Comparison of ENCODE assay signal across 13 cellular contexts in the genomic region with DNA sequence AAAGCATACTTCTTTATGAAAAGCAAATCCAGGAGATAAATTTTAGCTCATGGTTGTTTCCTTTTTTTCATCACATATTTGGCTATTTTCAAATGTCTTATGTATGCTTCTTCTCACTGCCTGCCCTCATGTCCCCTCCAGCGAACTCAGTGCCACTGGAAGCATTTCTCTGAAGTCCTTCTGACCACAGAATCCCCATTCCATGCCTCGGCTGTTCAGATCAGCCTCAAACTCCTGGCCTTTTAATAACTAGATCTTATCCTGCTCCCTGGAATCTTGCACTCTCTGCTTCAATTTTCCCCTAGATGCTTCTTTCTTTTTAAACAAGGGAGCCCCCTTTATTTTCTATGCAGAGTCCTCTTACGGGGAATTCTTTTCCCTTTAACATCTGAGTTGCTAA. TPM values are rescaled to one million over a fixed set of nuclear protein-coding genes. Genes with fewer than 3 reads are reported as not detected.
A peak's percentile ranks its signal among the peaks of the same experiment; 100 is the strongest.
DNase-seq lines count a peak whose midpoint lies in the region; ATAC-seq and TF ChIP-seq lines count a peak whose summit lies in the region.
"Had no signal": no experiment of that assay in that cellular context is flagged by ENCODE, and none has a peak within 500 bp of the region (broad histone marks: within the 10 kb centered on the region; RNA-seq: fewer than 3 reads in every experiment).

No MANE protein-coding gene starts in this region.

- 50% methylated on average over 2 of the region's 3 CpGs; no CpG with 5 or more reads in 1 of the 2 experiments for WGBS in IMR-90 (ENCODE audit: extremely low coverage in 2 of 2, insufficient read length in 1 of 2), 2 experiments

- peaks cover 23 to 42% of the 10 kb centered on the region in 2 experiments; a peak in 3 of 4 replicates for H3K79me1 ChIP-seq in IMR-90 (ENCODE audit: low read depth in 1 of 2, low read length in 2 of 2)

- POLR2A ChIA-PET in IMR-90 (lab: Charles Lee; ENCODE audit: unreplicated experiment): no interaction called here

- no peak for TF ChIP-seq CTCF in IMR-90 (conservative IDR thresholded peaks at IDR 0.05; ENCODE audit: low read depth, low read length)

- H4K91ac ChIP-seq in IMR-90 (ENCODE audit: insufficient read depth, low read depth, low read length): no peak overlapping the region

- no peak for DNase-seq in IMR-90
- DNase-seq in myocyte (ENCODE audit: low read depth): peak; percentile 70
- no peak for DNase-seq in inferior parietal cortex (ENCODE audit: extremely low spot score)
- no peak for DNase-seq in medulla oblongata (ENCODE audit: extremely low spot score)
- DNase-seq in DMS79 treated with DMSO at 0.1 percent for 48 hours (lab: John Stamatoyannopoulos, UW): no peak
- no peak for DNase-seq in HAP-1 (ENCODE audit: low spot score in 2 of 2)
- DNase-seq: activated CD4-positive, alpha-beta T cell treated with anti-CD3 and anti-CD28 coated beads, Interleukin-2, amount 10 ng/mL, durations not matched to agents 7 days and 5 days; activated T-cell treated with anti-CD3 and anti-CD28 coated beads for 4 hours; NCI-H748 treated with DMSO at 0.1 percent for 48 hours; stimulated activated CD4-positive, alpha-beta T cell treated with anti-CD3 and anti-CD28 coated beads, Interleukin-4, amount 100 ng/mL, for 24 hours had no signal

- ATAC-seq in IMR-90 (ENCODE audit: low read depth): no peak

- CTCF ChIA-PET in IMR-90 (lab: Yijun Ruan, JAX): interaction anchor here (0.8 kb wide), 1 partner anchor 12 kb away, joined by 3 read pairs; no protein-coding TSS in a partner anchor

- H3K4ac ChIP-seq in IMR-90 (ENCODE audit: low read depth, low read length): 0 out of 2 replicates have a peak overlapping the region, but pooled peaks have one; percentile 17

- intact Hi-C loops in IMR-90 (cut with micrococcal nuclease): loop anchor here (2.0 kb wide), 1 partner anchor 28 kb away; no protein-coding TSS in a partner anchor

- H2AK5ac ChIP-seq in IMR-90 (ENCODE audit: low read depth, low read length): no peak overlapping the region

- H3K4me2 ChIP-seq in BLaER1 (peak overlapping the region; percentile 72), IMR-90 (ENCODE audit: low read depth, low read length) (no peak overlapping the region)

- H2AFZ ChIP-seq in IMR-90 (replicated peaks; ENCODE audit: low read length, poor library complexity): no peak overlapping the region

- no peak overlapping the region for H2BK120ac ChIP-seq in IMR-90 (ENCODE audit: low read depth, low read length)

- H3K4me3 ChIP-seq in BLaER1: no peak overlapping the region
- H3K4me3 ChIP-seq in IMR-90 (ENCODE audit: insufficient read depth, low read depth, low read length): no peak overlapping the region
- H3K4me3 ChIP-seq in HAP-1: no peak overlapping the region

- H3K4me1 ChIP-seq in BLaER1: peaks cover 69% of the 10 kb centered on the region
- H3K4me1 ChIP-seq in IMR-90 (ENCODE audit: control insufficient read depth, insufficient read depth, low read length): peaks cover 15% of the 10 kb centered on the region
- peaks cover 12% of the 10 kb centered on the region for H3K4me1 ChIP-seq in HAP-1

- peaks cover 91% of the 10 kb centered on the region for H3K36me3 ChIP-seq in BLaER1
- peaks cover 2% of the 10 kb centered on the region for H3K36me3 ChIP-seq in IMR-90 (ENCODE audit: control insufficient read depth, insufficient read depth, low read length)
- H3K36me3 ChIP-seq in HAP-1 (replicated peaks): no peaks in the 10 kb centered on the region
- H3K36me3 ChIP-seq: tibial nerve had no signal

- no peak overlapping the region for H2BK5ac ChIP-seq in IMR-90 (ENCODE audit: low read depth, low read length, poor library complexity, severe bottlenecking)

- H4K20me1 ChIP-seq in BLaER1 (peaks cover 74% of the 10 kb centered on the region; the same call in 1 of the 2 replicates), IMR-90 (ENCODE audit: insufficient read depth, low read length) (peaks cover 9% of the 10 kb centered on the region; the same call in 1 of the 2 replicates)

- no peak overlapping the region for H2AK9ac ChIP-seq in IMR-90 (replicated peaks; ENCODE audit: low read depth, low read length, poor library complexity)

- H3K9me3 ChIP-seq in BLaER1: no peaks in the 10 kb centered on the region
- no peaks in the 10 kb centered on the region for H3K9me3 ChIP-seq in IMR-90 (ENCODE audit: control insufficient read depth, insufficient read depth, low read length)
- H3K9me3 ChIP-seq in HAP-1: no peaks in the 10 kb centered on the region
- H3K9me3 ChIP-seq: tibial nerve had no signal

- TF ChIP-seq POLR2A in IMR-90 (IDR thresholded peaks at IDR 0.05; ENCODE audit: low read depth, low read length): no peak

- H3K14ac ChIP-seq in IMR-90 (replicated peaks; ENCODE audit: low read depth, low read length): 0 out of 2 replicates have a peak overlapping the region, but pooled peaks have one; percentile 44

- no peak for TF ChIP-seq RAD21 in IMR-90 (IDR thresholded peaks at IDR 0.05; ENCODE audit: low read length)

- dilution Hi-C loops in IMR-90 (cut with HindIII; ENCODE audit: low sequenced_read_pairs, unreplicated experiment): no loop called here

- H3K9ac ChIP-seq in BLaER1 (0 out of 2 replicates have a peak overlapping the region, but pooled peaks have one; percentile 4), IMR-90 (ENCODE audit: low read depth, low read length) (no peak overlapping the region)

- no peak overlapping the region for H4K8ac ChIP-seq in IMR-90 (ENCODE audit: low read depth in 2 of 2, low read length in 2 of 2)

- no peak overlapping the region for H3K18ac ChIP-seq in IMR-90 (ENCODE audit: low read depth, low read length)

- no peak overlapping the region for H3K23ac ChIP-seq in IMR-90 (ENCODE audit: low read depth, low read length)

- in situ Hi-C loops in IMR-90 (cut with MboI; ENCODE audit: low sequenced_read_pairs): no loop called here
- in situ Hi-C loops in HAP-1 (cut with MboI; ENCODE audit: low sequenced_read_pairs): no loop called here

- no TSS peak for BruUV-seq in IMR-90 (replicated peaks; lab: Mats Ljungman, UMichigan)

- H4K5ac ChIP-seq in IMR-90 (ENCODE audit: low read depth, low read length): no peak overlapping the region

- no peak overlapping the region for H2BK20ac ChIP-seq in IMR-90 (ENCODE audit: low read depth, low read length)

- peak overlapping the region; percentile 24; the same call in 1 of the 2 replicates for H3K27ac ChIP-seq in BLaER1
- H3K27ac ChIP-seq in IMR-90 (ENCODE audit: insufficient read depth, low read length): no peak overlapping the region
- peak overlapping the region; percentile 49 for H3K27ac ChIP-seq in cingulate gyrus (ENCODE audit: low read depth, low read length)

- H3K27me3 ChIP-seq in BLaER1 (no peaks in the 10 kb centered on the region), IMR-90 (ENCODE audit: control insufficient read depth, insufficient read depth, low read length) (no peaks in the 10 kb centered on the region), HAP-1 (ENCODE audit: low read depth) (peaks cover 5% of the 10 kb centered on the region; the same call in 1 of the 2 replicates)
- H3K27me3 ChIP-seq: tibial nerve had no signal

- no peak overlapping the region for H2BK15ac ChIP-seq in IMR-90 (ENCODE audit: low read depth, low read length)

- no peak overlapping the region for H3K56ac ChIP-seq in IMR-90 (ENCODE audit: extremely low read depth, insufficient read depth, low read length)

- peaks cover 7% of the 10 kb centered on the region for H3K9me1 ChIP-seq in IMR-90 (ENCODE audit: insufficient read depth, low read length)

TF ChIP-seq in IMR-90, 13 proteins besides CTCF, POLR2A, EP300 and RAD21:
- TF ChIP-seq, protein P1, sequence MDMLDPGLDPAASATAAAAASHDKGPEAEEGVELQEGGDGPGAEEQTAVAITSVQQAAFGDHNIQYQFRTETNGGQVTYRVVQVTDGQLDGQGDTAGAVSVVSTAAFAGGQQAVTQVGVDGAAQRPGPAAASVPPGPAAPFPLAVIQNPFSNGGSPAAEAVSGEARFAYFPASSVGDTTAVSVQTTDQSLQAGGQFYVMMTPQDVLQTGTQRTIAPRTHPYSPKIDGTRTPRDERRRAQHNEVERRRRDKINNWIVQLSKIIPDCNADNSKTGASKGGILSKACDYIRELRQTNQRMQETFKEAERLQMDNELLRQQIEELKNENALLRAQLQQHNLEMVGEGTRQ (IDR thresholded peaks at IDR 0.05; ENCODE audit: low read depth, low read length): no peak
- TF ChIP-seq CHD1 (IDR thresholded peaks at IDR 0.05; ENCODE audit: low read depth, low read length) (no peak), CEBPB (IDR thresholded peaks at IDR 0.05; ENCODE audit: low read depth, low read length) (no peak), BHLHE40 (IDR thresholded peaks at IDR 0.05; ENCODE audit: low read depth, low read length) (no peak), NFE2L2 (IDR thresholded peaks at IDR 0.05; ENCODE audit: low read depth, low read length) (no peak), SMC3 (IDR thresholded peaks at IDR 0.05; ENCODE audit: low read depth, low read length) (no peak), MAFK (IDR thresholded peaks at IDR 0.05; ENCODE audit: low read depth, low read length) (no peak), MXI1 (IDR thresholded peaks at IDR 0.05; ENCODE audit: borderline replicate concordance, low read depth, low read length) (no peak), MAZ (IDR thresholded peaks at IDR 0.05; ENCODE audit: borderline replicate concordance, low read depth, low read length) (no peak), FOS (IDR thresholded peaks at IDR 0.05; ENCODE audit: low read depth, low read length) (no peak)
- TF ChIP-seq, protein P2, sequence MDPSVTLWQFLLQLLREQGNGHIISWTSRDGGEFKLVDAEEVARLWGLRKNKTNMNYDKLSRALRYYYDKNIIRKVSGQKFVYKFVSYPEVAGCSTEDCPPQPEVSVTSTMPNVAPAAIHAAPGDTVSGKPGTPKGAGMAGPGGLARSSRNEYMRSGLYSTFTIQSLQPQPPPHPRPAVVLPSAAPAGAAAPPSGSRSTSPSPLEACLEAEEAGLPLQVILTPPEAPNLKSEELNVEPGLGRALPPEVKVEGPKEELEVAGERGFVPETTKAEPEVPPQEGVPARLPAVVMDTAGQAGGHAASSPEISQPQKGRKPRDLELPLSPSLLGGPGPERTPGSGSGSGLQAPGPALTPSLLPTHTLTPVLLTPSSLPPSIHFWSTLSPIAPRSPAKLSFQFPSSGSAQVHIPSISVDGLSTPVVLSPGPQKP (IDR thresholded peaks at IDR 0.05; ENCODE audit: borderline replicate concordance, low read depth, low read length): no peak

RNA-seq across cellular contexts. Expression of a gene that starts 10.1 kb away (rescaled TPM):
- total RNA-seq in IMR-90 (2012; rRNA removed) (20.1 and 25.3 TPM in 2 replicates), myocyte (59.9 and 131 TPM in 2 replicates)
- polyA plus RNA-seq in IMR-90 (2012; rRNA removed): 15.7 TPM in 2 replicates
- 12.3 and 13.0 TPM in 2 replicates for polyA plus RNA-seq in IMR-90 (2012; cell fraction: cytosol; rRNA removed)
- polyA plus RNA-seq in IMR-90 (2012; cell fraction: nucleus; rRNA removed; ENCODE audit: low replicate concordance): 15.5 and 21.8 TPM in 2 replicates
- polyA plus RNA-seq in myocyte (2012): 46.3 TPM
